In the genomic region with DNA sequence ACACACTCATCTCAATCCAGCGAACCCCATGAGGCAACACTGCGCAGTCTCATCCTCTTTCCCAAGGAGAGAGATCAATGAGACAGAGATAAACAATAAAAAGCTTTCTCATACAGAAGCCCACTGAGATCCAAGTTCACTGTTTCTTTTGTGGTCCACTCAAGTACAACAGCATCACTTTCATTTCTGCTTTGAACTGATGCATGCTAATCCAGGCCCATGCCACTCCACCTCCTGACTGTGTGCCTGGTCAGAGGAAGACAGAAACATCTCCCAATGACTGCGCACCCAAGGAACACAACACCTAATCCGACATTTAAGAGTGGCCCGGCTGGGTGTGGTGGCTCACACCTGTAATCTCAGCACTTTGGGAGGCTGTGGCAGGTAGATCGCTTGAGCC, we compare ENCODE assay signal across 1 cellular context.
TF ChIP-seq lines count a peak whose summit lies in the region.

No MANE protein-coding gene starts in this region.

TF ChIP-seq in GM23338, 12 proteins besides CTCF, POLR2A, EP300 and RAD21:
- TF ChIP-seq STAT1 (IDR thresholded peaks at IDR 0.05; ENCODE audit: unreplicated experiment) (no peak), JUNB (IDR thresholded peaks at IDR 0.05; ENCODE audit: unreplicated experiment) (no peak), EZH2phosphoT487 (IDR thresholded peaks at IDR 0.05; ENCODE audit: unreplicated experiment) (no peak)
